ENCODE assay signal across 28 cellular contexts in genomic region chr11:15936011-15936410, GRCh38.
"Had no signal": no experiment of that assay in that cellular context is flagged by ENCODE, and none has a peak within 500 bp of the region (broad histone marks: within the 10 kb centered on the region; RNA-seq: fewer than 3 reads in every experiment).

No MANE protein-coding gene starts in this region.

- H3K27ac ChIP-seq: ascending aorta, breast epithelium, cardiac muscle cell, colonic mucosa, epithelial cell of prostate had no signal

- H3K9me3 ChIP-seq: ascending aorta, colonic mucosa had no signal

- H3K27me3 Mint-ChIP-seq: activated CD8-positive, alpha-beta memory T cell treated with anti-CD3 and anti-CD28 coated beads, Interleukin-2, amount 10 ng/mL, durations not matched to agents 7 days and 5 days; activated naive CD4-positive, alpha-beta T cell treated with anti-CD3 and anti-CD28 coated beads, Interleukin-2, amount 10 ng/mL, durations not matched to agents 7 days and 5 days; activated naive CD8-positive, alpha-beta T cell treated with anti-CD3 and anti-CD28 coated beads, Interleukin-2, amount 10 ng/mL, durations not matched to agents 7 days and 5 days had no signal

- H3K9me3 Mint-ChIP-seq: activated CD4-positive, alpha-beta T cell treated with anti-CD3 and anti-CD28 coated beads, Interleukin-2, amount 10 ng/mL, durations not matched to agents 24 days and 14 days; activated T-helper 1 cell treated with anti-CD3 and anti-CD28 coated beads, Interleukin-12 subunit alpha, Interleukin-12 subunit beta, Interleukin-2, Interleukin-4 antibody, amounts not matched to agents 30 ng/mL and 10 ng/mL and 1 ng/mL, durations not matched to agents 14 hours and 24 hours and 36 hours had no signal

- H3K36me3 Mint-ChIP-seq: activated CD4-positive, alpha-beta memory T cell treated with anti-CD3 and anti-CD28 coated beads for 36 hours; activated CD8-positive, alpha-beta memory T cell treated with anti-CD3 and anti-CD28 coated beads, Interleukin-2, amount 10 ng/mL, durations not matched to agents 7 days and 5 days; activated naive CD4-positive, alpha-beta T cell treated with anti-CD3 and anti-CD28 coated beads, Interleukin-2, amount 10 ng/mL, durations not matched to agents 7 days and 5 days; activated naive CD8-positive, alpha-beta T cell treated with anti-CD3 and anti-CD28 coated beads, Interleukin-2, amount 10 ng/mL, durations not matched to agents 7 days and 5 days; brain had no signal

- H3K36me3 ChIP-seq: ascending aorta, breast epithelium, cardiac muscle cell, colonic mucosa had no signal

- H3K27ac Mint-ChIP-seq: activated CD4-positive, alpha-beta memory T cell treated with anti-CD3 and anti-CD28 coated beads for 36 hours; activated CD4-positive, alpha-beta T cell treated with anti-CD3 and anti-CD28 coated beads for 36 hours; activated CD4-positive, alpha-beta T cell treated with anti-CD3 and anti-CD28 coated beads, Interleukin-2, amount 10 ng/mL, durations not matched to agents 24 days and 14 days; activated CD8-positive, alpha-beta memory T cell treated with anti-CD3 and anti-CD28 coated beads, Interleukin-2, amount 10 ng/mL, durations not matched to agents 7 days and 5 days; activated CD8-positive, alpha-beta T cell treated with anti-CD3 and anti-CD28 coated beads, Interleukin-2, amount 10 ng/mL, durations not matched to agents 7 days and 5 days; activated naive CD4-positive, alpha-beta T cell treated with anti-CD3 and anti-CD28 coated beads, Interleukin-2, amount 10 ng/mL, durations not matched to agents 7 days and 5 days; activated naive CD4-positive, alpha-beta T cell treated with anti-CD3 and anti-CD28 coated beads, Interleukin-2, amount 50 U/mL, for 72 hours; activated naive CD8-positive, alpha-beta T cell treated with anti-CD3 and anti-CD28 coated beads, Interleukin-2, amount 10 ng/mL, durations not matched to agents 7 days and 5 days; activated T-helper 1 cell treated with anti-CD3 and anti-CD28 coated beads, Interleukin-12 subunit alpha, Interleukin-12 subunit beta, Interleukin-2, Interleukin-4 antibody, amounts not matched to agents 30 ng/mL and 10 ng/mL and 1 ng/mL, durations not matched to agents 14 hours and 24 hours and 36 hours; activated T-helper 2 cell treated with anti-CD3 and anti-CD28 coated beads, Interferon-gamma antibody, Interleukin-2, Interleukin-4, amounts not matched to agents 10 μg/mL and 5 μg/mL and 100 μg/mL, durations not matched to agents 14 hours and 24 hours and 36 hours; brain had no signal

- H3K4me3 ChIP-seq: ascending aorta, breast epithelium, cardiac muscle cell, colonic mucosa had no signal

- H3K27me3 ChIP-seq: ascending aorta, cardiac muscle cell, colonic mucosa had no signal

- H3K4me3 Mint-ChIP-seq: activated CD4-positive, alpha-beta memory T cell treated with anti-CD3 and anti-CD28 coated beads for 36 hours; activated CD4-positive, alpha-beta T cell treated with anti-CD3 and anti-CD28 coated beads for 36 hours; activated CD4-positive, alpha-beta T cell treated with anti-CD3 and anti-CD28 coated beads, Interleukin-2, amount 10 ng/mL, durations not matched to agents 24 days and 14 days; activated CD8-positive, alpha-beta memory T cell treated with anti-CD3 and anti-CD28 coated beads, Interleukin-2, amount 10 ng/mL, durations not matched to agents 7 days and 5 days; activated CD8-positive, alpha-beta T cell treated with anti-CD3 and anti-CD28 coated beads, Interleukin-2, amount 10 ng/mL, durations not matched to agents 7 days and 5 days; activated naive CD4-positive, alpha-beta T cell treated with anti-CD3 and anti-CD28 coated beads, Interleukin-2, amount 10 ng/mL, durations not matched to agents 7 days and 5 days; activated naive CD8-positive, alpha-beta T cell treated with anti-CD3 and anti-CD28 coated beads, Interleukin-2, amount 10 ng/mL, durations not matched to agents 7 days and 5 days; activated T-helper 1 cell treated with anti-CD3 and anti-CD28 coated beads, Interleukin-12 subunit alpha, Interleukin-12 subunit beta, Interleukin-2, Interleukin-4 antibody, amounts not matched to agents 30 ng/mL and 10 ng/mL and 1 ng/mL, durations not matched to agents 14 hours and 24 hours and 36 hours; brain had no signal

- H3K4me1 Mint-ChIP-seq: activated CD4-positive, alpha-beta T cell treated with anti-CD3 and anti-CD28 coated beads for 36 hours; activated CD4-positive, alpha-beta T cell treated with anti-CD3 and anti-CD28 coated beads, Interleukin-2, amount 10 ng/mL, durations not matched to agents 24 days and 14 days; activated CD8-positive, alpha-beta memory T cell treated with anti-CD3 and anti-CD28 coated beads, Interleukin-2, amount 10 ng/mL, durations not matched to agents 7 days and 5 days; activated naive CD4-positive, alpha-beta T cell treated with anti-CD3 and anti-CD28 coated beads, Interleukin-2, amount 10 ng/mL, durations not matched to agents 7 days and 5 days; activated naive CD8-positive, alpha-beta T cell treated with anti-CD3 and anti-CD28 coated beads, Interleukin-2, amount 10 ng/mL, durations not matched to agents 7 days and 5 days; brain had no signal

- H3K4me1 ChIP-seq: ascending aorta, breast epithelium, colonic mucosa had no signal

- DNase-seq: activated CD4-positive, alpha-beta memory T cell treated with anti-CD3 and anti-CD28 coated beads for 36 hours; activated CD4-positive, alpha-beta T cell treated with anti-CD3 and anti-CD28 coated beads for 36 hours; activated CD4-positive, alpha-beta T cell treated with anti-CD3 and anti-CD28 coated beads, Interleukin-2, amount 10 ng/mL, durations not matched to agents 24 days and 14 days; activated CD4-positive, CD25-positive, alpha-beta regulatory T cell; activated CD4-positive, CD25-positive, alpha-beta regulatory T cell treated with anti-CD3 and anti-CD28 coated beads, Interleukin-2, amount 50 U/mL, for 72 hours; activated CD8-positive, alpha-beta memory T cell treated with anti-CD3 and anti-CD28 coated beads, Interleukin-2, amount 10 ng/mL, durations not matched to agents 7 days and 5 days; activated CD8-positive, alpha-beta memory T cell treated with anti-CD3 and anti-CD28 coated beads, Interleukin-2, amount 50 U/mL, for 4 hours; activated CD8-positive, alpha-beta T cell treated with anti-CD3 and anti-CD28 coated beads, Interleukin-2, amount 10 ng/mL, durations not matched to agents 7 days and 5 days; activated effector memory CD4-positive, alpha-beta T cell treated with anti-CD3 and anti-CD28 coated beads, Interleukin-2, amount 50 U/mL, for 16 hours; activated naive CD4-positive, alpha-beta T cell; activated naive CD4-positive, alpha-beta T cell treated with anti-CD3 and anti-CD28 coated beads, Interleukin-2, amount 10 ng/mL, durations not matched to agents 7 days and 5 days; activated naive CD8-positive, alpha-beta T cell treated with anti-CD3 and anti-CD28 coated beads, Interleukin-2, amount 10 ng/mL, durations not matched to agents 7 days and 5 days; activated T-cell treated with anti-CD3 and anti-CD28 coated beads, Interleukin-2, amount 50 U/mL, for 1 hour; activated T-cell treated with anti-CD3 and anti-CD28 coated beads, Interleukin-2, amount 50 U/mL, for 48 hours; central memory CD4-positive, alpha-beta T cell; cerebellar nuclear complex; colonic mucosa; effector CD8-positive, alpha-beta T cell; foreskin fibroblast; T-helper 2 cell had no signal

- ATAC-seq: activated CD4-positive, alpha-beta T cell treated with anti-CD3 and anti-CD28 coated beads for 36 hours; activated CD8-positive, alpha-beta memory T cell treated with anti-CD3 and anti-CD28 coated beads, Interleukin-2, amount 10 ng/mL, durations not matched to agents 7 days and 5 days; activated CD8-positive, alpha-beta T cell treated with anti-CD3 and anti-CD28 coated beads, Interleukin-2, amount 10 ng/mL, durations not matched to agents 7 days and 5 days; activated naive CD4-positive, alpha-beta T cell treated with anti-CD3 and anti-CD28 coated beads, Interleukin-2, amount 50 U/mL, for 72 hours had no signal
